18 cellular contexts compared by ENCODE assay signal in genomic region chr5:95726811-95727763, GRCh38. TPM values are rescaled to one million over a fixed set of nuclear protein-coding genes. Genes with fewer than 3 reads are reported as not detected.
DNase-seq lines count a peak whose midpoint lies in the region; ATAC-seq and TF ChIP-seq lines count a peak whose summit lies in the region.
"Had no signal": no experiment of that assay in that cellular context is flagged by ENCODE, and none has a peak within 500 bp of the region (broad histone marks: within the 10 kb centered on the region; RNA-seq: fewer than 3 reads in every experiment).

No MANE protein-coding gene starts in this region.

- intact Hi-C loops in Panc1 (cut with micrococcal nuclease; ENCODE audit: unreplicated experiment) (no loop called here), tibial artery (cut with DNase I; ENCODE audit: low total_unique reads) (no loop called here)

- H3K4me3 ChIP-seq in SK-N-SH (ENCODE audit: low read depth in 2 of 2, low read length in 1 of 2) = no peak overlapping the region
- peak overlapping the region in 1 of 2 experiments; percentile 28; a peak in 2 of 4 replicates for H3K4me3 ChIP-seq in Panc1 (ENCODE audit: low read depth in 2 of 2, low read length in 2 of 2)
- H3K4me3 ChIP-seq in hepatocyte = no peak overlapping the region
- H3K4me3 ChIP-seq in tibial artery = no peak overlapping the region
- H3K4me3 ChIP-seq: left lung, ovary had no signal

- H3K27me3 ChIP-seq in SK-N-SH (ENCODE audit: insufficient read depth) = no peaks in the 10 kb centered on the region
- no peaks in the 10 kb centered on the region for H3K27me3 ChIP-seq in Panc1 (ENCODE audit: control insufficient read depth, insufficient read depth, low read length)
- H3K27me3 ChIP-seq in hepatocyte = no peaks in the 10 kb centered on the region
- no peaks in the 10 kb centered on the region for H3K27me3 ChIP-seq in tibial artery
- H3K27me3 ChIP-seq: ovary had no signal

- no peak for TF ChIP-seq CTCF in SK-N-SH (IDR thresholded peaks at IDR 0.05)
- TF ChIP-seq CTCF in Panc1 (IDR thresholded peaks at IDR 0.05) = no peak
- TF ChIP-seq CTCF in hepatocyte (IDR thresholded peaks at IDR 0.05; ENCODE audit: poor library complexity) = no peak
- TF ChIP-seq CTCF in tibial artery (IDR thresholded peaks at IDR 0.05) = no peak

- no peak overlapping the region for H3K9ac ChIP-seq in SK-N-SH

- H3K4me1 ChIP-seq in SK-N-SH (ENCODE audit: control insufficient read depth in 1 of 2, insufficient read depth in 2 of 2, low read depth in 1 of 2, low read length in 1 of 2) (peaks cover 31 to 40% of the 10 kb centered on the region in 2 experiments; a peak in 3 of 4 replicates), Panc1 (ENCODE audit: control insufficient read depth, insufficient read depth, low read length) (peaks cover 47% of the 10 kb centered on the region), hepatocyte (ENCODE audit: insufficient read depth) (peaks cover 32% of the 10 kb centered on the region), tibial artery (peaks cover 0 to 51% (median 12%) of the 10 kb centered on the region in 4 donors)

- H2AFZ ChIP-seq in SK-N-SH (ENCODE audit: low read depth) (0 out of 2 replicates have a peak overlapping the region, but pooled peaks have one; percentile 32), hepatocyte (no peak overlapping the region)

- no TSS peak for BruUV-seq in Panc1 (replicated peaks; lab: Mats Ljungman, UMichigan)

- peak overlapping the region in 1 of 2 experiments; percentile 88; a peak in 2 of 4 replicates for H3K27ac ChIP-seq in SK-N-SH (ENCODE audit: low read depth in 2 of 2, low read length in 1 of 2)
- H3K27ac ChIP-seq in Panc1 (ENCODE audit: low read length) = peak overlapping the region; percentile 98
- peak overlapping the region; percentile 89 for H3K27ac ChIP-seq in hepatocyte
- peak overlapping the region; percentile 13 to 34 for H3K27ac ChIP-seq in tibial artery

- H4K20me1 ChIP-seq in SK-N-SH (ENCODE audit: insufficient read depth) = no peaks in the 10 kb centered on the region
- H4K20me1 ChIP-seq in hepatocyte (ENCODE audit: insufficient read depth, poor library complexity, severe bottlenecking) = no peaks in the 10 kb centered on the region

- H3K4me2 ChIP-seq in SK-N-SH = no peak overlapping the region; the same call in 1 of the 2 replicates
- no peak overlapping the region for H3K4me2 ChIP-seq in hepatocyte

- ATAC-seq in SK-N-SH treated with all-trans-retinoic acid at 6 μM for 48 hours (no peak), Panc1 (no peak), HG02970 (IDR thresholded peaks at IDR 0.05; ENCODE audit: low FRiP score, unreplicated experiment) (no peak)
- ATAC-seq: PC-3; stimulated activated naive CD8-positive, alpha-beta T cell treated with anti-CD3 and anti-CD28 coated beads, Interleukin-15, amount 100 ng/mL, for 72 hours had no signal

- H3K9me2 ChIP-seq in SK-N-SH (no peaks in the 10 kb centered on the region), hepatocyte (replicated peaks; ENCODE audit: insufficient read depth) (no peaks in the 10 kb centered on the region)

- H3K36me3 ChIP-seq in SK-N-SH (replicated peaks in 1 of 2; ENCODE audit: control insufficient read depth in 1 of 2, insufficient read depth in 2 of 2, low read length in 1 of 2) = no peaks in the 10 kb centered on the region
- no peaks in the 10 kb centered on the region for H3K36me3 ChIP-seq in Panc1 (ENCODE audit: control insufficient read depth, insufficient read depth, low read length)
- no peaks in the 10 kb centered on the region for H3K36me3 ChIP-seq in hepatocyte (replicated peaks; ENCODE audit: insufficient read depth, low read depth)
- no peaks in the 10 kb centered on the region for H3K36me3 ChIP-seq in tibial artery
- H3K36me3 ChIP-seq: left lung, ovary had no signal

- H3K79me2 ChIP-seq in SK-N-SH (ENCODE audit: insufficient read depth) = peaks cover 7% of the 10 kb centered on the region
- H3K79me2 ChIP-seq in hepatocyte = peaks cover 5% of the 10 kb centered on the region

- no peaks in the 10 kb centered on the region for H3K9me3 ChIP-seq in SK-N-SH
- no peaks in the 10 kb centered on the region for H3K9me3 ChIP-seq in Panc1 (ENCODE audit: control insufficient read depth, insufficient read depth, low read depth, low read length)
- no peaks in the 10 kb centered on the region for H3K9me3 ChIP-seq in hepatocyte (ENCODE audit: low read depth)
- H3K9me3 ChIP-seq in tibial artery = no peaks in the 10 kb centered on the region
- H3K9me3 ChIP-seq: left lung, ovary had no signal

- peaks cover 6% of the 10 kb centered on the region for H3F3A ChIP-seq in SK-N-SH (replicated peaks; ENCODE audit: insufficient read depth)

- DNase-seq in SK-N-SH (no peak), Panc1 (ENCODE audit: low read depth, low spot score) (no peak), hepatocyte (ENCODE audit: low spot score) (no peak), tibial artery (no peak), ureter (ENCODE audit: low spot score) (no peak), AG08396 (ENCODE audit: low spot score) (no peak)
- DNase-seq: activated naive CD8-positive, alpha-beta T cell treated with anti-CD3 and anti-CD28 coated beads, Interleukin-2, amount 10 ng/mL, durations not matched to agents 7 days and 5 days; head of caudate nucleus; left lung; NCI-H1930; ovary; stimulated activated CD4-positive, alpha-beta T cell treated with anti-CD3 and anti-CD28 coated beads, Interleukin-4, amount 100 ng/mL, for 24 hours; stimulated activated naive CD8-positive, alpha-beta T cell treated with anti-CD3 and anti-CD28 coated beads, Interleukin-15, amount 100 ng/mL, for 72 hours; T1000 had no signal

- POLR2A ChIA-PET in SK-N-SH (lab: Yijun Ruan, JAX) = interaction anchor here (0.9 kb wide), 1 partner anchor 57 kb away, joined by 3 read pairs; no protein-coding TSS in a partner anchor
- POLR2A ChIA-PET in Panc1 (lab: Charles Lee) = no interaction called here

- CTCF ChIA-PET in SK-N-SH (lab: Yijun Ruan, JAX) = interaction anchor here (1.6 to 3.9 kb wide), 3 partner anchors 63 to 83 kb away, joined by 3 to 13 read pairs (median 9); no protein-coding TSS in a partner anchor
- CTCF ChIA-PET in Panc1 (lab: Charles Lee) = no interaction called here

- no peak for TF ChIP-seq EP300 in SK-N-SH (IDR thresholded peaks at IDR 0.05; ENCODE audit: borderline replicate concordance in 1 of 2, low read depth in 1 of 2, low read length in 1 of 2)

- 75% methylated on average over 5 of the region's 5 CpGs for WGBS in SK-N-SH (ENCODE audit: low lambda C conversion rate)
- 86% methylated on average over 5 of the region's 5 CpGs for WGBS in hepatocyte (ENCODE audit: low lambda C conversion rate, missing lambda C conversion rate)

- no peak for TF ChIP-seq RAD21 in SK-N-SH (IDR thresholded peaks at IDR 0.05; ENCODE audit: low read length)

- in situ Hi-C loops in Panc1 (cut with HindIII; ENCODE audit: low pct_unique_long_range_greater_than_20kb, low sequenced_read_pairs) = no loop called here

TF ChIP-seq in SK-N-SH, 30 proteins besides CTCF, POLR2A, EP300 and RAD21 (continues in another document):
- TF ChIP-seq EZH2phosphoT487 (IDR thresholded peaks at IDR 0.05; ENCODE audit: borderline replicate concordance, low read depth) (no peak), YY1 (IDR thresholded peaks at IDR 0.05; ENCODE audit: low read depth) (no peak), PBX3 (IDR thresholded peaks at IDR 0.05) (no peak), MEF2A (IDR thresholded peaks at IDR 0.05; ENCODE audit: borderline replicate concordance, low read depth) (no peak), RCOR1 (IDR thresholded peaks at IDR 0.05; ENCODE audit: low read length) (no peak)

TF ChIP-seq in SK-N-SH treated with all-trans-retinoic acid at 6 μM for 48 hours, 23 proteins besides CTCF, POLR2A, EP300 and RAD21:
- no peak for TF ChIP-seq ZNF70 (CRISPR knock-in tag; IDR thresholded peaks at IDR 0.05)
- TF ChIP-seq TCF4 (CRISPR knock-in tag; IDR thresholded peaks at IDR 0.05; ENCODE audit: borderline replicate concordance) = no peak
- TF ChIP-seq ESRRG (CRISPR knock-in tag; IDR thresholded peaks at IDR 0.05) = no peak
- TF ChIP-seq PATZ1 (CRISPR knock-in tag; IDR thresholded peaks at IDR 0.05; ENCODE audit: borderline replicate concordance) = no peak
TF ChIP-seq in SK-N-SH treated with all-trans-retinoic acid at 6 μM for 48 hours: peak in this region for 0.

RNA-seq across cellular contexts. Expression of gene RHOBTB3, which starts 4.0 kb away (rescaled TPM):
- polyA plus RNA-seq in SK-N-SH (2012; rRNA removed) = 59.3 and 73.6 TPM in 2 replicates
- polyA plus RNA-seq in SK-N-SH (2012; cell fraction: cytosol; rRNA removed) = 50.7 and 65.7 TPM in 2 replicates
- 47.4 and 71.1 TPM in 2 replicates for polyA plus RNA-seq in SK-N-SH (2012; cell fraction: nucleus; rRNA removed)
- total RNA-seq in Panc1 (2021; ENCODE audit: unreplicated experiment) = 95.2 TPM
- 56.2 TPM for polyA plus RNA-seq in Panc1 (2012; ENCODE audit: insufficient read length)
- total RNA-seq in hepatocyte = 126 and 162 TPM in 2 replicates
- polyA plus RNA-seq in hepatocyte = 91.3 and 113 TPM in 2 replicates
- 102 TPM for total RNA-seq in ureter

RNA-seq across cellular contexts. Expression of gene SPATA9, which starts 44.3 kb away (rescaled TPM):
- polyA plus RNA-seq in SK-N-SH (2012; rRNA removed) (0.07 and 0.13 TPM in 2 replicates), hepatocyte (0.17 and 1.2 TPM in 2 replicates)
- polyA plus RNA-seq in SK-N-SH (2012; cell fraction: cytosol; rRNA removed) = 0.14 and 0.21 TPM in 2 replicates
- 0.23 and 0.63 TPM in 2 replicates for polyA plus RNA-seq in SK-N-SH (2012; cell fraction: nucleus; rRNA removed)
- total RNA-seq in Panc1 (2021; ENCODE audit: unreplicated experiment) (0.15 TPM), hepatocyte (0.33 TPM in 1 of 2 replicates, not detected in the other), ureter (1.4 TPM)
- 0.12 TPM for polyA plus RNA-seq in Panc1 (2012; ENCODE audit: insufficient read length)
- total RNA-seq: activated naive CD8-positive, alpha-beta T cell treated with anti-CD3 and anti-CD28 coated beads, Interleukin-2, amount 10 ng/mL, durations not matched to agents 7 days and 5 days; dermis blood vessel endothelial cell; PC-3 had no signal
